In the genomic region with DNA sequence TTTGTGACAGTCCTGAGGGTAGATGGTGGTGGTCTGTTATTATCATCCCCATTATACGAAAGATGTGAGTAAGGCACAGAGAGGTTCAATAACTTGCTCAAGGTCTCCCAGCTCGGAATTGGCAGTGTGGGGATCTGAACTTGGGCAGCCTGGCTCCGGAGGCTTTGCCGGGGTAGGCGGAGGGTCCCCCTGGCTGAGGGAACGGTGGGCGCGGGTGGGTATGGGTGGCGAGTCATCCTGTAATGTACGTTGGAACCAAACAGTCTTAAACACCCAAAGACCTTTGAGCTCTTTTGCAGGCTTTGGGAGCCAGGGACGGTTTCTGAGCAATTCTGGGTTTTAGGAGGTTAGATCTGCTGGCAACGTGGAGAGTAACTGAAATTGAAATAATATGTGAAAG, we compare ENCODE assay signal across 35 cellular contexts. TPM values are rescaled to one million over a fixed set of nuclear protein-coding genes. Genes with fewer than 3 reads are reported as not detected.
"Had no signal": no experiment of that assay in that cellular context is flagged by ENCODE, and none has a peak within 500 bp of the region (broad histone marks: within the 10 kb centered on the region; RNA-seq: fewer than 3 reads in every experiment).

No MANE protein-coding gene starts in this region.

- H3K27me3 ChIP-seq: MG63 had no signal

- H3K4me3 ChIP-seq: MG63 had no signal

- DNase-seq: Karpas-422, Kasumi-1, MG63, MM.1S, MV-4-11, NCI-H1048, NCI-H1092, NCI-H1092 treated with DMSO at 0.1 percent for 48 hours, NCI-H1105, NCI-H1105 treated with DMSO at 0.1 percent for 48 hours, NCI-H1417, NCI-H1417 treated with DMSO at 0.1 percent for 48 hours, NCI-H1436, NCI-H1436 treated with DMSO at 0.1 percent for 48 hours, NCI-H146, NCI-H1694, NCI-H1694 treated with DMSO at 0.1 percent for 48 hours, NCI-H187, NCI-H187 treated with DMSO at 0.1 percent for 48 hours, NCI-H1930, NCI-H2029, NCI-H2029 treated with DMSO at 0.1 percent for 48 hours, NCI-H2081, NCI-H2081 treated with DMSO at 0.1 percent for 48 hours, NCI-H2107, NCI-H2171, NCI-H2171 treated with DMSO at 0.1 percent for 48 hours, NCI-H2227 treated with DMSO at 0.1 percent for 48 hours, NCI-H226, NCI-H345, NCI-H446, NCI-H446 treated with DMSO at 0.1 percent for 48 hours, NCI-H510A had no signal

- H3K36me3 ChIP-seq: MG63 had no signal

RNA-seq across cellular contexts. Expression of gene SLC24A4, which starts 16.5 kb away (rescaled TPM):
- total RNA-seq: LHCN-M2, MCF 10A had no signal
